ENCODE assay signal across 9 cellular contexts in the genomic region with DNA sequence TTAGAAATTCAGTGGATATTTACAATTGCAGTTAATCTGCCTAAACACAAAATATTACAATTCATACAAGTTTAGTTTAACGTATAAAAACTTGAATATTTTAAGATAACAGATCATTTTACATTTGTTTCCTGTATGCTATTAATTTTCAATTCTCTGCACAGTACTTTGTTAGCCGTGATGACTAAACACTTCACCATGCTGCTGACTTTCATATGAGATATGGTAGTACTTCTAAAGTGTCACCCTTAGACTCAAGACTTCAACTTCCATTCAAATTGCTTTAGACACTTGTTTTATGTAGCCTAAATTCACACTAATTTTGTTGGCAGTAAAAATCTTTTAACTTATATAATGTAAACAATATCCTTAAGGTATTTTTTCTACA.
DNase-seq lines count a peak whose midpoint lies in the region; TF ChIP-seq lines count a peak whose summit lies in the region.
"Had no signal": no experiment of that assay in that cellular context is flagged by ENCODE, and none has a peak within 500 bp of the region (broad histone marks: within the 10 kb centered on the region; RNA-seq: fewer than 3 reads in every experiment).

No MANE protein-coding gene starts in this region.

- H3K36me3 ChIP-seq in GM23248 (ENCODE audit: low read depth): no peaks in the 10 kb centered on the region
- no peaks in the 10 kb centered on the region for H3K36me3 ChIP-seq in PC-9 (ENCODE audit: low read depth)

- DNase-seq in AG10803 (ENCODE audit: low read depth) (peak; percentile 17), GM23248 (peak; percentile 3), PC-9 (peak in 1 of 2 experiments; percentile 52), fibroblast of the conjunctiva (ENCODE audit: low read depth) (peak; percentile 6), T-helper 1 cell (no peak), CD1c-positive myeloid dendritic cell (ENCODE audit: extremely low spot score) (no peak), dorsolateral prefrontal cortex (no peak)
- DNase-seq in activated naive CD8-positive, alpha-beta T cell treated with anti-CD3 and anti-CD28 coated beads for 36 hours: no peak

- H2AFZ ChIP-seq in GM23248: no peak overlapping the region
- H2AFZ ChIP-seq in PC-9: no peak overlapping the region

- POLR2A ChIA-PET in PC-9 (lab: Charles Lee; ENCODE audit: unreplicated experiment): no interaction called here

- no peak overlapping the region for H3K27ac Mint-ChIP-seq in activated naive CD8-positive, alpha-beta T cell treated with anti-CD3 and anti-CD28 coated beads for 36 hours
- H3K27ac Mint-ChIP-seq: dendritic cell treated with granulocyte-macrophage colony-stimulating factor and Interleukin-4, amounts not matched to agents 40 ng/mL and 50 ng/mL, for 4 days had no signal

- BruUV-seq in PC-9 (replicated peaks; lab: Mats Ljungman, UMichigan): no TSS peak

- H3K4me1 ChIP-seq in GM23248 (ENCODE audit: insufficient read depth) (no peaks in the 10 kb centered on the region), PC-9 (replicated peaks; ENCODE audit: insufficient read depth) (peaks cover 12% of the 10 kb centered on the region)

- H3K4me1 Mint-ChIP-seq in activated naive CD8-positive, alpha-beta T cell treated with anti-CD3 and anti-CD28 coated beads for 36 hours: peaks cover 5% of the 10 kb centered on the region

- no peak overlapping the region for H3K4me3 Mint-ChIP-seq in activated naive CD8-positive, alpha-beta T cell treated with anti-CD3 and anti-CD28 coated beads for 36 hours

- no peak overlapping the region for H3K9ac ChIP-seq in GM23248

- peak overlapping the region; percentile 31 for H3K4me2 ChIP-seq in GM23248 (ENCODE audit: unreplicated experiment)
- H3K4me2 ChIP-seq in PC-9: peak overlapping the region; percentile 72

- H3K27me3 ChIP-seq in GM23248 (replicated peaks; ENCODE audit: insufficient read depth) (no peaks in the 10 kb centered on the region), PC-9 (ENCODE audit: insufficient read depth, low read depth) (no peaks in the 10 kb centered on the region), dorsolateral prefrontal cortex (no peaks in the 10 kb centered on the region)

- H3K27ac ChIP-seq in GM23248: no peak overlapping the region
- peak overlapping the region; percentile 65 for H3K27ac ChIP-seq in PC-9
- no peak overlapping the region for H3K27ac ChIP-seq in dorsolateral prefrontal cortex

- H3K9me3 ChIP-seq in GM23248 (ENCODE audit: low read depth) (no peaks in the 10 kb centered on the region), PC-9 (ENCODE audit: insufficient read depth, low read depth) (no peaks in the 10 kb centered on the region)

- H3F3A ChIP-seq in GM23248 (ENCODE audit: insufficient read depth) (no peaks in the 10 kb centered on the region), PC-9 (ENCODE audit: insufficient read depth, low read depth) (no peaks in the 10 kb centered on the region)

- 8 to 9% methylated on average over 2 of the region's 2 CpGs for WGBS in GM23248 (ENCODE audit: low coverage in 1 of 2, low lambda C conversion rate in 2 of 2, missing lambda C conversion rate in 2 of 2), 2 experiments

- H3K79me2 ChIP-seq in GM23248 (ENCODE audit: insufficient read depth) (no peaks in the 10 kb centered on the region), PC-9 (ENCODE audit: low read depth) (no peaks in the 10 kb centered on the region)

- H3K9me3 Mint-ChIP-seq in activated naive CD8-positive, alpha-beta T cell treated with anti-CD3 and anti-CD28 coated beads for 36 hours: peaks cover 7% of the 10 kb centered on the region
- H3K9me3 Mint-ChIP-seq: dendritic cell treated with granulocyte-macrophage colony-stimulating factor and Interleukin-4, amounts not matched to agents 40 ng/mL and 50 ng/mL, for 4 days had no signal

- H3K27me3 Mint-ChIP-seq in activated naive CD8-positive, alpha-beta T cell treated with anti-CD3 and anti-CD28 coated beads for 36 hours: no peaks in the 10 kb centered on the region
- H3K27me3 Mint-ChIP-seq: dendritic cell treated with granulocyte-macrophage colony-stimulating factor and Interleukin-4, amounts not matched to agents 40 ng/mL and 50 ng/mL, for 4 days had no signal

- H4K20me1 ChIP-seq in GM23248 (ENCODE audit: insufficient read depth) (no peaks in the 10 kb centered on the region), PC-9 (ENCODE audit: insufficient read depth) (no peaks in the 10 kb centered on the region)

- no peaks in the 10 kb centered on the region for H3K36me3 Mint-ChIP-seq in activated naive CD8-positive, alpha-beta T cell treated with anti-CD3 and anti-CD28 coated beads for 36 hours

- H3K9me2 ChIP-seq in GM23248 (ENCODE audit: insufficient read depth) (no peaks in the 10 kb centered on the region), PC-9 (ENCODE audit: insufficient read depth) (no peaks in the 10 kb centered on the region)

- TF ChIP-seq CTCF in AG10803 (conservative IDR thresholded peaks at IDR 0.05; ENCODE audit: low read length): no peak
- TF ChIP-seq CTCF in PC-9 (conservative IDR thresholded peaks at IDR 0.05): no peak
- no peak for TF ChIP-seq CTCF in dorsolateral prefrontal cortex (IDR thresholded peaks at IDR 0.05 in 54 of 56, conservative IDR thresholded peaks at IDR 0.05 in 2 of 56; ENCODE audit: low read depth in 1 of 56, partially characterized antibody in 56 of 56)

- H3K4me3 ChIP-seq in AG10803 (ENCODE audit: low read length) (peak overlapping the region; percentile 38), GM23248 (no peak overlapping the region), PC-9 (peak overlapping the region; percentile 43), dorsolateral prefrontal cortex (peak overlapping the region in 11 of 59 donors; percentile 1 to 35 (median 17))

- CTCF ChIA-PET in PC-9 (lab: Charles Lee): no interaction called here

- in situ Hi-C loops in GM23248 (cut with MboI): no loop called here

- intact Hi-C loops in PC-9 (cut with micrococcal nuclease; ENCODE audit: unreplicated experiment): no loop called here
- intact Hi-C loops in dorsolateral prefrontal cortex (cut with DNase I): no loop called here

Comparison
In these comparisons a context has a peak if more than half of its experiments do, and no peak if none do; other contexts are left out.
1. DNase-seq: peak in AG10803 (single experiment), GM23248 (single experiment) and fibroblast of the conjunctiva (single experiment); none in T-helper 1 cell (0 of 5), activated naive CD8-positive, alpha-beta T cell treated with anti-CD3 and anti-CD28 coated beads for 36 hours (single experiment), CD1c-positive myeloid dendritic cell (single experiment) and dorsolateral prefrontal cortex (0 of 10).